Comparison of ENCODE assay signal across 26 cellular contexts in the genomic region with DNA sequence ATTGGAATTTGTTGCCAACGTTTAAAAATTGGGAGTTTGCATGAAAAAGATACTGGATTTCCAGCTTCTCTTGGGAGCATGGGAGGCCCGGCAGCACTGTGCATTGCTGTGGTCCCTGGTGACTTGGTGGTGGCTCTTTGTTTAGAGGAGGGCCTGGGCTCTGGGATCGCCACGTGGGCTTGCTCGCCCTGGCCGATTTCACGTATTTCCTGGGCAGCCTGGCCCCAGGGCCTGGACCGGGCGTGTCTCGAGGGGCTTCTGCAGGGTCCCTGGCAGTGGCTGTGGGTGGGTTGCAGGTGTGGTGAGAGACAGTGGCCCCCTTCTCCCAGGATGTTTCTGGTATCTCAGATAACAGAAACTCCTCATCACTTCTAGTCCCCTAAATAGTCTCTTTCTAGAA.
"Had no signal": no experiment of that assay in that cellular context is flagged by ENCODE, and none has a peak within 500 bp of the region (broad histone marks: within the 10 kb centered on the region; RNA-seq: fewer than 3 reads in every experiment).

No MANE protein-coding gene starts in this region.

- H3K27me3 ChIP-seq: dorsolateral prefrontal cortex, gastrocnemius medialis had no signal

- H3K27ac ChIP-seq: coronary artery, dorsolateral prefrontal cortex, epithelial cell of prostate, esophagus muscularis mucosa, esophagus squamous epithelium, foreskin keratinocyte, gastrocnemius medialis, gastroesophageal sphincter, heart left ventricle, heart right ventricle had no signal

- FAIRE-seq: colon, endometrium, endothelial cell of umbilical vein, frontal cortex had no signal

- H3K36me3 ChIP-seq: esophagus muscularis mucosa, esophagus squamous epithelium, gastrocnemius medialis, gastroesophageal sphincter, heart left ventricle, heart right ventricle had no signal

- H3K4me3 ChIP-seq: coronary artery, dorsolateral prefrontal cortex, esophagus muscularis mucosa, esophagus squamous epithelium, gastrocnemius medialis, gastroesophageal sphincter, heart left ventricle, heart right ventricle had no signal

- H3K9me3 ChIP-seq: esophagus muscularis mucosa, esophagus squamous epithelium, gastrocnemius medialis, gastroesophageal sphincter, heart left ventricle, heart right ventricle had no signal

- DNase-seq: cortex of kidney; dermis blood vessel endothelial cell; dorsolateral prefrontal cortex; effector CD4-positive, alpha-beta T cell; effector CD8-positive, alpha-beta T cell; effector memory CD4-positive, alpha-beta T cell; effector memory CD8-positive, alpha-beta T cell; endodermal cell; erythroblast; esophagus squamous epithelium; foreskin fibroblast; foreskin keratinocyte; foreskin melanocyte; gastrocnemius medialis; glutamatergic neuron; head of caudate nucleus; heart left ventricle; heart right ventricle had no signal

- H3K4me1 ChIP-seq: esophagus muscularis mucosa, foreskin keratinocyte, gastrocnemius medialis, gastroesophageal sphincter, heart left ventricle, heart right ventricle had no signal
